1 cellular context compared by ENCODE assay signal in the genomic region with DNA sequence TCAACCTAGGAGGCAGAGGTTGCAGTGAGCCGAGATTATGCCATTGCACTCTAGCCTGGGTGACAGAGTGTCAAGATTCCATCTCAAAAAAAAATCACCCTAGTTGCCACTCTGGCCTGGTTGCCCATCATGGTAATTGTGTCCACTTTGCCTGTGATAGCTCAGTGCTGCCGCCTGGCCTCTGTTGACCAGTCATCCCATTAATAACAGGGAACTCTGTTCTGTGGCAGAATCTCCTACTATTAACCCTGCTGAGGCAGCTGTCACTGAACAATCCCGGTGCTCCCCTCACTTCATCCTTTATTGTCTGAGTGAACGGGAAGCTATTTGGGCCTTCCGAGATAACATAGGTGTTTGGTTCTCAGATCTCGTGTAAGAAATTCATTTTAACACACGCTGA.
TF ChIP-seq lines count a peak whose summit lies in the region.

No MANE protein-coding gene starts in this region.

TF ChIP-seq in HCT116, 20 proteins besides CTCF, POLR2A, EP300 and RAD21 (continued from another document):
- TF ChIP-seq YY1 (IDR thresholded peaks at IDR 0.05; ENCODE audit: extremely low read depth, insufficient replicate concordance, low read depth, low read length) (no peak), POLR2AphosphoS5 (IDR thresholded peaks at IDR 0.05; ENCODE audit: low read depth, low read length) (no peak), EZH2 (IDR thresholded peaks at IDR 0.05) (no peak), FOSL1 (IDR thresholded peaks at IDR 0.05; ENCODE audit: low read depth) (no peak), ZFX (IDR thresholded peaks at IDR 0.05) (no peak), EZH2phosphoT487 (IDR thresholded peaks at IDR 0.05; ENCODE audit: borderline replicate concordance) (no peak)
- TF ChIP-seq, protein P1, sequence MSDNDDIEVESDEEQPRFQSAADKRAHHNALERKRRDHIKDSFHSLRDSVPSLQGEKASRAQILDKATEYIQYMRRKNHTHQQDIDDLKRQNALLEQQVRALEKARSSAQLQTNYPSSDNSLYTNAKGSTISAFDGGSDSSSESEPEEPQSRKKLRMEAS (IDR thresholded peaks at IDR 0.05): no peak
